ENCODE assay signal across 18 cellular contexts in genomic region chr2:11326692-11327211, GRCh38.
"Had no signal": no experiment of that assay in that cellular context is flagged by ENCODE, and none has a peak within 500 bp of the region (broad histone marks: within the 10 kb centered on the region; RNA-seq: fewer than 3 reads in every experiment).

No MANE protein-coding gene starts in this region.

- H3K36me3 Mint-ChIP-seq: activated naive CD8-positive, alpha-beta T cell; naive thymus-derived CD8-positive, alpha-beta T cell; type B pancreatic cell had no signal

- H3K4me3 ChIP-seq: cardiac muscle cell, esophagus muscularis mucosa, smooth muscle cell, stomach had no signal

- H3K9ac ChIP-seq: parathyroid adenoma had no signal

- H3K9me3 Mint-ChIP-seq: naive thymus-derived CD8-positive, alpha-beta T cell; type B pancreatic cell had no signal

- H3K36me3 ChIP-seq: cardiac muscle cell, esophagus muscularis mucosa, stomach had no signal

- H3K4me3 Mint-ChIP-seq: activated CD4-positive, alpha-beta T cell treated with anti-CD3 and anti-CD28 coated beads for 36 hours; activated naive CD8-positive, alpha-beta T cell; naive thymus-derived CD8-positive, alpha-beta T cell; type B pancreatic cell had no signal

- FAIRE-seq: islet of Langerhans had no signal

- H3K27me3 ChIP-seq: cardiac muscle cell, esophagus muscularis mucosa, stomach had no signal

- H3K27ac ChIP-seq: cardiac muscle cell, esophagus muscularis mucosa, parathyroid adenoma, stomach had no signal

- ATAC-seq: activated CD4-positive, alpha-beta T cell treated with anti-CD3 and anti-CD28 coated beads for 36 hours; left cardiac atrium; naive thymus-derived CD8-positive, alpha-beta T cell; sciatic nerve had no signal

- DNase-seq: activated CD4-positive, alpha-beta T cell treated with anti-CD3 and anti-CD28 coated beads for 36 hours; activated CD4-positive, alpha-beta T cell treated with anti-CD3 and anti-CD28 coated beads, Interleukin-2, amount 50 U/mL, for 48 hours; activated T-cell treated with anti-CD3 and anti-CD28 coated beads for 4 hours; glutamatergic neuron; hippocampal formation; left cardiac atrium; mesenchymal stem cell; naive thymus-derived CD8-positive, alpha-beta T cell; stimulated activated CD4-positive, alpha-beta T cell treated with anti-CD3 and anti-CD28 coated beads, Interleukin-4, amount 100 ng/mL, for 1 hour; stomach had no signal

- H2AFZ ChIP-seq: parathyroid adenoma had no signal

- H3K9me3 ChIP-seq: esophagus muscularis mucosa, stomach had no signal

- H3K4me2 ChIP-seq: smooth muscle cell had no signal

- H3K27me3 Mint-ChIP-seq: activated CD4-positive, alpha-beta T cell treated with anti-CD3 and anti-CD28 coated beads for 36 hours; activated naive CD8-positive, alpha-beta T cell; naive thymus-derived CD8-positive, alpha-beta T cell; type B pancreatic cell had no signal

- H3K27ac Mint-ChIP-seq: activated CD4-positive, alpha-beta T cell treated with anti-CD3 and anti-CD28 coated beads for 36 hours; activated naive CD8-positive, alpha-beta T cell; naive thymus-derived CD8-positive, alpha-beta T cell; type B pancreatic cell had no signal
